In genomic region chr2:11368059-11368572, GRCh38 we compare ENCODE assay signal across 9 cellular contexts. TPM values are rescaled to one million over a fixed set of nuclear protein-coding genes. Genes with fewer than 3 reads are reported as not detected.
DNase-seq lines count a peak whose midpoint lies in the region; ATAC-seq and TF ChIP-seq lines count a peak whose summit lies in the region.
"Had no signal": no experiment of that assay in that cellular context is flagged by ENCODE, and none has a peak within 500 bp of the region (broad histone marks: within the 10 kb centered on the region; RNA-seq: fewer than 3 reads in every experiment).

No MANE protein-coding gene starts in this region.

- intact Hi-C loops in tibial artery (cut with DNase I; ENCODE audit: low total_unique reads), result no loop called here
- intact Hi-C loops in testis (cut with DNase I; ENCODE audit: low total_unique reads), result no loop called here

- H3K4me1 ChIP-seq in adipocyte (ENCODE audit: control insufficient read depth, insufficient read depth, low read length) (peaks cover 18% of the 10 kb centered on the region), muscle layer of duodenum (ENCODE audit: control insufficient read depth in 1 of 2, insufficient read depth in 2 of 2, low read length in 2 of 2) (peaks cover 1 to 8% of the 10 kb centered on the region in 2 donors), tibial artery (peaks cover 0 to 26% (median 9%) of the 10 kb centered on the region in 4 donors), testis (peaks cover 4% of the 10 kb centered on the region)

- peak overlapping the region; percentile 71 for H3K9ac ChIP-seq in adipocyte (ENCODE audit: low read length)

- H3K9me3 ChIP-seq in adipocyte (ENCODE audit: control insufficient read depth, low read length), result no peaks in the 10 kb centered on the region
- H3K9me3 ChIP-seq in muscle layer of duodenum (ENCODE audit: control insufficient read depth in 1 of 2, low read length in 2 of 2), result no peaks in the 10 kb centered on the region
- H3K9me3 ChIP-seq in tibial artery, result no peaks in the 10 kb centered on the region
- H3K9me3 ChIP-seq in testis, result no peaks in the 10 kb centered on the region

- H3K27ac ChIP-seq in muscle layer of duodenum (ENCODE audit: low read length) (peak overlapping the region; percentile 16), tibial artery (peak overlapping the region; percentile 72 to 77), testis (peak overlapping the region in 1 of 2 donors; percentile 41)

- TF ChIP-seq POLR2A in testis (IDR thresholded peaks at IDR 0.05), result no peak

- H3K36me3 ChIP-seq in adipocyte (ENCODE audit: control insufficient read depth, insufficient read depth, low read length, severe bottlenecking) (no peaks in the 10 kb centered on the region), muscle layer of duodenum (ENCODE audit: control insufficient read depth in 1 of 2, insufficient read depth in 2 of 2, low read length in 2 of 2) (no peaks in the 10 kb centered on the region), tibial artery (no peaks in the 10 kb centered on the region), testis (ENCODE audit: low read depth, missing control alignments) (no peaks in the 10 kb centered on the region)

- no peak for TF ChIP-seq CTCF in tibial artery (IDR thresholded peaks at IDR 0.05)
- TF ChIP-seq CTCF in testis (IDR thresholded peaks at IDR 0.05), result no peak

- ATAC-seq in HG02970 (IDR thresholded peaks at IDR 0.05; ENCODE audit: low FRiP score, unreplicated experiment) (no peak), GM19324 (IDR thresholded peaks at IDR 0.05; ENCODE audit: low FRiP score, unreplicated experiment) (no peak), GM18498 (IDR thresholded peaks at IDR 0.05; ENCODE audit: unreplicated experiment) (no peak)

- DNase-seq in adipocyte (ENCODE audit: low read depth), result no peak
- peak; percentile 44 for DNase-seq in fibroblast of peridontal ligament (ENCODE audit: extremely low read depth)
- peak in 1 of 2 donors; percentile 85 for DNase-seq in tibial artery
- DNase-seq in testis, result no peak
- DNase-seq: activated CD4-positive, alpha-beta memory T cell treated with anti-CD3 and anti-CD28 coated beads for 36 hours had no signal

- H3K27me3 ChIP-seq in adipocyte (replicated peaks; ENCODE audit: control insufficient read depth, insufficient read depth, low read length), result no peaks in the 10 kb centered on the region
- H3K27me3 ChIP-seq in muscle layer of duodenum (ENCODE audit: low read depth, low read length), result no peaks in the 10 kb centered on the region
- no peaks in the 10 kb centered on the region for H3K27me3 ChIP-seq in tibial artery
- no peaks in the 10 kb centered on the region for H3K27me3 ChIP-seq in testis

- H3K4me3 ChIP-seq in adipocyte (ENCODE audit: low read length), result peak overlapping the region; percentile 70
- peak overlapping the region; percentile 21 to 48 for H3K4me3 ChIP-seq in muscle layer of duodenum (ENCODE audit: low read depth in 1 of 2, low read length in 2 of 2)
- peak overlapping the region; percentile 38 to 39 for H3K4me3 ChIP-seq in tibial artery
- H3K4me3 ChIP-seq in testis, result no peak overlapping the region

- 41 to 47% methylated on average over 10 of the region's 10 CpGs for WGBS in testis, 2 donors

RNA-seq across cellular contexts. Expression of gene ROCK2, which starts 23.7 kb away (rescaled TPM):
- total RNA-seq in testis, result 10 to 100 TPM; 31.3 to 33.7 TPM
- polyA plus RNA-seq in testis (ENCODE audit: insufficient read depth, low read depth, low replicate concordance), result 4.6 TPM

Comparison
In these comparisons a context has a peak if more than half of its experiments do, and no peak if none do; other contexts are left out.
1. H3K4me3 ChIP-seq: peak in adipocyte (single experiment), muscle layer of duodenum (2 of 2) and tibial artery (2 of 2); none in testis (0 of 2).